ENCODE assay signal across 1 cellular context in genomic region chr19:1259206-1259872, GRCh38.
A peak's percentile ranks its signal among the peaks of the same experiment; 100 is the strongest.
TF ChIP-seq lines count a peak whose summit lies in the region.

No MANE protein-coding gene starts in this region.

TF ChIP-seq in WTC11, 78 proteins besides CTCF, POLR2A, EP300 and RAD21 (continued from another document and continues in another):
- TF ChIP-seq, protein P1, sequence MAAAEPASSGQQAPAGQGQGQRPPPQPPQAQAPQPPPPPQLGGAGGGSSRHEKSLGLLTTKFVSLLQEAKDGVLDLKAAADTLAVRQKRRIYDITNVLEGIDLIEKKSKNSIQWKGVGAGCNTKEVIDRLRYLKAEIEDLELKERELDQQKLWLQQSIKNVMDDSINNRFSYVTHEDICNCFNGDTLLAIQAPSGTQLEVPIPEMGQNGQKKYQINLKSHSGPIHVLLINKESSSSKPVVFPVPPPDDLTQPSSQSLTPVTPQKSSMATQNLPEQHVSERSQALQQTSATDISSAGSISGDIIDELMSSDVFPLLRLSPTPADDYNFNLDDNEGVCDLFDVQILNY (CRISPR knock-in tag; IDR thresholded peaks at IDR 0.05) = no peak
- TF ChIP-seq E2F4 (CRISPR knock-in tag; IDR thresholded peaks at IDR 0.05; ENCODE audit: borderline replicate concordance, low read depth) (no peak), CREM (CRISPR knock-in tag; IDR thresholded peaks at IDR 0.05) (no peak), PREB (CRISPR knock-in tag; IDR thresholded peaks at IDR 0.05; ENCODE audit: borderline replicate concordance) (no peak), GRHL2 (CRISPR knock-in tag; IDR thresholded peaks at IDR 0.05; ENCODE audit: insufficient replicate concordance, severe bottlenecking) (no peak), FOXP4 (CRISPR knock-in tag; IDR thresholded peaks at IDR 0.05) (peak; percentile 25; the same call in 1 of the 2 replicates), CREB1 (CRISPR knock-in tag; IDR thresholded peaks at IDR 0.05) (no peak), JUN (CRISPR knock-in tag; IDR thresholded peaks at IDR 0.05) (no peak), NFYB (CRISPR knock-in tag; conservative IDR thresholded peaks at IDR 0.05; ENCODE audit: low read depth) (no peak), MLX (CRISPR knock-in tag; IDR thresholded peaks at IDR 0.05) (no peak), ZNF263 (CRISPR knock-in tag; IDR thresholded peaks at IDR 0.05; ENCODE audit: low read depth) (no peak), HMGXB4 (CRISPR knock-in tag; IDR thresholded peaks at IDR 0.05) (no peak), ZNF317 (CRISPR knock-in tag; IDR thresholded peaks at IDR 0.05; ENCODE audit: borderline replicate concordance, low read depth) (no peak), RELA (CRISPR knock-in tag; IDR thresholded peaks at IDR 0.05; ENCODE audit: borderline replicate concordance) (no peak), ATF1 (CRISPR knock-in tag; IDR thresholded peaks at IDR 0.05) (no peak), TP53 (CRISPR knock-in tag; IDR thresholded peaks at IDR 0.05) (no peak), NR1H2 (CRISPR knock-in tag; IDR thresholded peaks at IDR 0.05) (no peak), TEAD1 (CRISPR knock-in tag; IDR thresholded peaks at IDR 0.05) (no peak; the same call in 1 of the 2 replicates), ZNF121 (CRISPR knock-in tag; IDR thresholded peaks at IDR 0.05) (no peak), ZBTB21 (CRISPR knock-in tag; IDR thresholded peaks at IDR 0.05; ENCODE audit: borderline replicate concordance) (no peak), TCF7 (CRISPR knock-in tag; IDR thresholded peaks at IDR 0.05; ENCODE audit: low read depth) (no peak), ATF2 (CRISPR knock-in tag; IDR thresholded peaks at IDR 0.05; ENCODE audit: borderline replicate concordance, low read depth) (no peak), PRDM15 (CRISPR knock-in tag; IDR thresholded peaks at IDR 0.05) (no peak), KAT7 (CRISPR knock-in tag; IDR thresholded peaks at IDR 0.05; ENCODE audit: borderline replicate concordance) (no peak), GABPB1 (CRISPR knock-in tag; IDR thresholded peaks at IDR 0.05) (peak; percentile 41; the same call in 1 of the 2 replicates), ZNF138 (CRISPR knock-in tag; conservative IDR thresholded peaks at IDR 0.05) (0 out of 2 replicates have a peak, but pooled peaks have one; percentile 65), IRF2 (CRISPR knock-in tag; IDR thresholded peaks at IDR 0.05; ENCODE audit: borderline replicate concordance, low read depth) (no peak), NFE2L1 (CRISPR knock-in tag; IDR thresholded peaks at IDR 0.05) (no peak; the same call in 1 of the 2 replicates), NR3C1 (CRISPR knock-in tag; conservative IDR thresholded peaks at IDR 0.05; ENCODE audit: low read depth) (no peak), ZNF281 (CRISPR knock-in tag; IDR thresholded peaks at IDR 0.05) (0 out of 2 replicates have a peak, but pooled peaks have one; percentile 44), ZNF423 (CRISPR knock-in tag; IDR thresholded peaks at IDR 0.05) (no peak), STAT6 (CRISPR knock-in tag; conservative IDR thresholded peaks at IDR 0.05; ENCODE audit: low read depth) (no peak), USF1 (CRISPR knock-in tag; IDR thresholded peaks at IDR 0.05) (no peak)
- TF ChIP-seq, protein P2, sequence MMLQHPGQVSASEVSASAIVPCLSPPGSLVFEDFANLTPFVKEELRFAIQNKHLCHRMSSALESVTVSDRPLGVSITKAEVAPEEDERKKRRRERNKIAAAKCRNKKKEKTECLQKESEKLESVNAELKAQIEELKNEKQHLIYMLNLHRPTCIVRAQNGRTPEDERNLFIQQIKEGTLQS (CRISPR knock-in tag; conservative IDR thresholded peaks at IDR 0.05) = no peak
- TF ChIP-seq, protein P3, sequence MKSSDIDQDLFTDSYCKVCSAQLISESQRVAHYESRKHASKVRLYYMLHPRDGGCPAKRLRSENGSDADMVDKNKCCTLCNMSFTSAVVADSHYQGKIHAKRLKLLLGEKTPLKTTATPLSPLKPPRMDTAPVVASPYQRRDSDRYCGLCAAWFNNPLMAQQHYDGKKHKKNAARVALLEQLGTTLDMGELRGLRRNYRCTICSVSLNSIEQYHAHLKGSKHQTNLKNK (CRISPR knock-in tag; IDR thresholded peaks at IDR 0.05) = peak; percentile 42; the same call in 1 of the 2 replicates
